30 cellular contexts compared by ENCODE assay signal in the genomic region with DNA sequence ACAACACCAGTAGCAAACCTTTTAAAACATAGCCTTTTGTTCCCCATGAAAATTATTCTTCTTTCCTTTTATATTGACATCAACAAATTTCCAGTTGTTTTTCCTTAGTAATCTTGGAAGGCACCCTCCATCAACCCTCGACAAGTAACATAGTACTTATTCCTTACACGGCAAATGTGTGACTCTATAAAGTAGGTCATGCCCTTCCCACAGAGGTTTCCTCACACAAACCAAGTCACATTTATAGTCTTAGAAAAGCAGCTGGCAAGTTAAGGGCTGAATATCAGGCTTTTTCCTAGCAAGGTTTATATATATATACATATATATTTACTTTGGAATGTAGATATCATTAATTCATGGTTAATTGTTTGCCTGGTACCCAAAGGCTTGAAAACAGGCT.
"Had no signal": no experiment of that assay in that cellular context is flagged by ENCODE, and none has a peak within 500 bp of the region (broad histone marks: within the 10 kb centered on the region; RNA-seq: fewer than 3 reads in every experiment).

No MANE protein-coding gene starts in this region.

- H3K27ac ChIP-seq: foreskin keratinocyte, left lung, parathyroid adenoma, skin epidermis, upper lobe of left lung had no signal

- FAIRE-seq: endothelial cell of umbilical vein had no signal

- H3K79me2 ChIP-seq: parathyroid adenoma had no signal

- ATAC-seq: foreskin keratinocyte; heart right ventricle; left lung; mucosa of descending colon; right cardiac atrium; stimulated activated memory B cell treated with anti-CD40 and anti-IgM and Interleukin-4, amounts not matched to agents 10 μg/mL and 1 μg/mL and 100 μg/mL, for 72 hours; stimulated activated naive CD8-positive, alpha-beta T cell treated with anti-CD3 and anti-CD28 coated beads, Interleukin-15, amount 100 ng/mL, for 72 hours; T-helper 17 cell had no signal

- H3K27ac Mint-ChIP-seq: activated CD4-positive, alpha-beta memory T cell treated with anti-CD3 and anti-CD28 coated beads for 36 hours; activated CD4-positive, alpha-beta T cell treated with anti-CD3 and anti-CD28 coated beads, Interleukin-2, amount 10 ng/mL, durations not matched to agents 24 days and 14 days; activated naive CD4-positive, alpha-beta T cell treated with anti-CD3 and anti-CD28 coated beads, Interleukin-2, amount 10 ng/mL, durations not matched to agents 7 days and 5 days; activated naive CD8-positive, alpha-beta T cell treated with anti-CD3 and anti-CD28 coated beads, Interleukin-2, amount 10 ng/mL, durations not matched to agents 7 days and 5 days; activated T-cell treated with anti-CD3 and anti-CD28 coated beads, Interleukin-2, amount 50 U/mL, for 24 hours; stimulated activated memory B cell treated with anti-CD40 and anti-IgM and Interleukin-4, amounts not matched to agents 10 μg/mL and 1 μg/mL and 100 μg/mL, for 72 hours; stimulated activated naive CD8-positive, alpha-beta T cell treated with anti-CD3 and anti-CD28 coated beads, Interleukin-15, amount 100 ng/mL, for 72 hours; T-helper 17 cell had no signal

- H2AFZ ChIP-seq: parathyroid adenoma had no signal

- H3K4me1 Mint-ChIP-seq: activated naive CD4-positive, alpha-beta T cell treated with anti-CD3 and anti-CD28 coated beads, Interleukin-2, amount 10 ng/mL, durations not matched to agents 7 days and 5 days; neural crest cell; stimulated activated memory B cell treated with anti-CD40 and anti-IgM and Interleukin-4, amounts not matched to agents 10 μg/mL and 1 μg/mL and 100 μg/mL, for 72 hours; stimulated activated naive CD8-positive, alpha-beta T cell treated with anti-CD3 and anti-CD28 coated beads, Interleukin-15, amount 100 ng/mL, for 72 hours had no signal

- H3K27me3 ChIP-seq: foreskin keratinocyte, heart right ventricle, left lung, upper lobe of left lung had no signal

- H3K4me3 ChIP-seq: heart right ventricle, left lung, lung, mucosa of descending colon, skin epidermis, upper lobe of left lung had no signal

- H3K4me3 Mint-ChIP-seq: activated CD4-positive, alpha-beta memory T cell treated with anti-CD3 and anti-CD28 coated beads for 36 hours; activated CD4-positive, alpha-beta T cell treated with anti-CD3 and anti-CD28 coated beads, Interleukin-2, amount 10 ng/mL, durations not matched to agents 24 days and 14 days; activated naive CD4-positive, alpha-beta T cell treated with anti-CD3 and anti-CD28 coated beads, Interleukin-2, amount 10 ng/mL, durations not matched to agents 7 days and 5 days; activated naive CD8-positive, alpha-beta T cell treated with anti-CD3 and anti-CD28 coated beads, Interleukin-2, amount 10 ng/mL, durations not matched to agents 7 days and 5 days; activated T-cell treated with anti-CD3 and anti-CD28 coated beads, Interleukin-2, amount 50 U/mL, for 24 hours; neural crest cell; stimulated activated memory B cell treated with anti-CD40 and anti-IgM and Interleukin-4, amounts not matched to agents 10 μg/mL and 1 μg/mL and 100 μg/mL, for 72 hours; stimulated activated naive CD8-positive, alpha-beta T cell treated with anti-CD3 and anti-CD28 coated beads, Interleukin-15, amount 100 ng/mL, for 72 hours; T-helper 17 cell had no signal

- H3K27me3 Mint-ChIP-seq: activated CD4-positive, alpha-beta memory T cell treated with anti-CD3 and anti-CD28 coated beads for 36 hours; activated CD4-positive, alpha-beta T cell treated with anti-CD3 and anti-CD28 coated beads, Interleukin-2, amount 10 ng/mL, durations not matched to agents 24 days and 14 days; activated naive CD4-positive, alpha-beta T cell treated with anti-CD3 and anti-CD28 coated beads, Interleukin-2, amount 10 ng/mL, durations not matched to agents 7 days and 5 days; activated naive CD8-positive, alpha-beta T cell treated with anti-CD3 and anti-CD28 coated beads, Interleukin-2, amount 10 ng/mL, durations not matched to agents 7 days and 5 days; activated T-cell treated with anti-CD3 and anti-CD28 coated beads, Interleukin-2, amount 50 U/mL, for 24 hours; stimulated activated memory B cell treated with anti-CD40 and anti-IgM and Interleukin-4, amounts not matched to agents 10 μg/mL and 1 μg/mL and 100 μg/mL, for 72 hours; stimulated activated naive CD8-positive, alpha-beta T cell treated with anti-CD3 and anti-CD28 coated beads, Interleukin-15, amount 100 ng/mL, for 72 hours; T-helper 17 cell had no signal

- H3K4me1 ChIP-seq: left lung, parathyroid adenoma had no signal

- H3K9ac ChIP-seq: parathyroid adenoma had no signal

- DNase-seq: activated CD4-positive, alpha-beta memory T cell treated with anti-CD3 and anti-CD28 coated beads for 36 hours; activated CD4-positive, alpha-beta T cell treated with anti-CD3 and anti-CD28 coated beads, Interleukin-2, amount 10 ng/mL, durations not matched to agents 24 days and 14 days; activated CD4-positive, CD25-positive, alpha-beta regulatory T cell treated with anti-CD3 and anti-CD28 coated beads, Interleukin-2, amount 50 U/mL, for 72 hours; activated CD8-positive, alpha-beta memory T cell treated with anti-CD3 and anti-CD28 coated beads, Interleukin-2, amount 50 U/mL, for 4 hours; activated gamma-delta T cell; activated naive CD4-positive, alpha-beta T cell treated with anti-CD3 and anti-CD28 coated beads, Interleukin-2, amount 10 ng/mL, durations not matched to agents 7 days and 5 days; activated naive CD8-positive, alpha-beta T cell treated with anti-CD3 and anti-CD28 coated beads, Interleukin-2, amount 10 ng/mL, durations not matched to agents 7 days and 5 days; activated T-cell treated with anti-CD3 and anti-CD28 coated beads, Interleukin-2, amount 50 U/mL, for 24 hours; amniotic stem cell; caudate nucleus; foreskin keratinocyte; heart right ventricle; left lung; mucosa of descending colon; nucleus accumbens; right cardiac atrium; stimulated activated CD4-positive, alpha-beta T cell treated with anti-CD3 and anti-CD28 coated beads, Interleukin-1b, Interleukin-23, amount 100 ng/mL, for 48 hours; stimulated activated CD4-positive, alpha-beta T cell treated with anti-CD3 and anti-CD28 coated beads, Interleukin-4, amount 100 ng/mL, for 4 hours; stimulated activated CD8-positive, alpha-beta memory T cell treated with anti-CD3 and anti-CD28 coated beads, Interleukin-4, amount 100 ng/mL, for 48 hours; stimulated activated naive CD8-positive, alpha-beta T cell treated with anti-CD3 and anti-CD28 coated beads, Interleukin-15, amount 100 ng/mL, for 72 hours; substantia nigra; SW 1271; T-helper 17 cell; upper lobe of left lung had no signal

- H3K9me3 ChIP-seq: heart right ventricle, left lung, mucosa of descending colon, upper lobe of left lung had no signal
